Comparison of ENCODE assay signal across 25 cellular contexts in genomic region chr2:152056418-152056817, GRCh38.
"Had no signal": no experiment of that assay in that cellular context is flagged by ENCODE, and none has a peak within 500 bp of the region (broad histone marks: within the 10 kb centered on the region; RNA-seq: fewer than 3 reads in every experiment).

No MANE protein-coding gene starts in this region.

- H3K27me3 ChIP-seq: thyroid gland, upper lobe of left lung had no signal

- H3K9me3 ChIP-seq: thyroid gland had no signal

- H3K4me1 ChIP-seq: thyroid gland had no signal

- ATAC-seq: activated CD8-positive, alpha-beta T cell treated with anti-CD3 and anti-CD28 coated beads for 36 hours; activated T-cell treated with anti-CD3 and anti-CD28 coated beads, Interleukin-2, amount 50 U/mL, for 4 hours; activated T-helper 17 cell treated with anti-CD3 and anti-CD28 coated beads, Interleukin-2, amount 50 U/mL, for 72 hours; left cardiac atrium; left ventricle myocardium superior; sciatic nerve; stimulated activated memory B cell treated with anti-CD40 and anti-IgM and Interleukin-4, amounts not matched to agents 10 μg/mL and 1 μg/mL and 100 μg/mL, for 72 hours; stimulated activated naive CD8-positive, alpha-beta T cell treated with anti-CD3 and anti-CD28 coated beads, Interleukin-15, amount 100 ng/mL, for 72 hours had no signal

- H3K27ac ChIP-seq: epithelial cell of prostate, thyroid gland, upper lobe of left lung had no signal

- H3K4me3 ChIP-seq: thyroid gland, upper lobe of left lung had no signal

- H3K36me3 ChIP-seq: thyroid gland, upper lobe of left lung had no signal

- DNase-seq: activated CD4-positive, alpha-beta T cell treated with anti-CD3 and anti-CD28 coated beads for 1 hour; activated CD4-positive, alpha-beta T cell treated with anti-CD3 and anti-CD28 coated beads, Interleukin-2, amount 10 ng/mL, durations not matched to agents 7 days and 5 days; activated CD8-positive, alpha-beta T cell treated with anti-CD3 and anti-CD28 coated beads for 36 hours; activated gamma-delta T cell treated with Interleukin-2 at 50 U/mL for 16 hours; activated naive CD4-positive, alpha-beta T cell treated with anti-CD3 and anti-CD28 coated beads, Interleukin-2, amount 50 U/mL, for 16 hours; activated T-cell treated with anti-CD3 and anti-CD28 coated beads, Interleukin-2, amount 50 U/mL, for 4 hours; amniotic stem cell; dermis blood vessel endothelial cell; effector CD4-positive, alpha-beta T cell; glutamatergic neuron; left cardiac atrium; left ventricle myocardium superior; retina; small intestine; stimulated activated CD4-positive, alpha-beta T cell treated with anti-CD3 and anti-CD28 coated beads, Interleukin-4, amount 100 ng/mL, for 24 hours; stimulated activated CD8-positive, alpha-beta memory T cell treated with anti-CD3 and anti-CD28 coated beads, Interleukin-4, amount 100 ng/mL, for 48 hours; stimulated activated naive CD8-positive, alpha-beta T cell treated with anti-CD3 and anti-CD28 coated beads, Interleukin-15, amount 100 ng/mL, for 72 hours; substantia nigra; T-helper 2 cell; thyroid gland; upper lobe of left lung had no signal
